ENCODE assay signal across 2 cellular contexts in genomic region chr10:102856758-102857424, GRCh38.
TF ChIP-seq lines count a peak whose summit lies in the region.

No MANE protein-coding gene starts in this region.

TF ChIP-seq in SK-N-SH, 30 proteins besides CTCF, POLR2A, EP300 and RAD21 (continued from another document):
- TF ChIP-seq ZBTB33 (IDR thresholded peaks at IDR 0.05; ENCODE audit: borderline replicate concordance, low read depth) = no peak
- TF ChIP-seq GABPA (IDR thresholded peaks at IDR 0.05; ENCODE audit: low read depth) = no peak
- no peak for TF ChIP-seq TCF12 (IDR thresholded peaks at IDR 0.05)
- no peak for TF ChIP-seq POLR2AphosphoS5 (IDR thresholded peaks at IDR 0.05; ENCODE audit: low read depth, low read length)
- no peak for TF ChIP-seq MXI1 (IDR thresholded peaks at IDR 0.05; ENCODE audit: low read depth, low read length)
- no peak for TF ChIP-seq FOXJ3 (CRISPR knock-in tag; IDR thresholded peaks at IDR 0.05)
- no peak for TF ChIP-seq RCOR1 (IDR thresholded peaks at IDR 0.05; ENCODE audit: low read length)
- no peak for TF ChIP-seq USF1 (IDR thresholded peaks at IDR 0.05; ENCODE audit: borderline replicate concordance, low read depth)
- TF ChIP-seq CHD2 (IDR thresholded peaks at IDR 0.05; ENCODE audit: low read length, partially characterized antibody) = no peak

TF ChIP-seq in SK-N-SH treated with all-trans-retinoic acid at 6 μM for 48 hours, 23 proteins besides CTCF, POLR2A, EP300 and RAD21 (continued from another document):
- TF ChIP-seq POU6F1 (CRISPR knock-in tag; IDR thresholded peaks at IDR 0.05; ENCODE audit: borderline replicate concordance, low read depth) = no peak
